In the genomic region with DNA sequence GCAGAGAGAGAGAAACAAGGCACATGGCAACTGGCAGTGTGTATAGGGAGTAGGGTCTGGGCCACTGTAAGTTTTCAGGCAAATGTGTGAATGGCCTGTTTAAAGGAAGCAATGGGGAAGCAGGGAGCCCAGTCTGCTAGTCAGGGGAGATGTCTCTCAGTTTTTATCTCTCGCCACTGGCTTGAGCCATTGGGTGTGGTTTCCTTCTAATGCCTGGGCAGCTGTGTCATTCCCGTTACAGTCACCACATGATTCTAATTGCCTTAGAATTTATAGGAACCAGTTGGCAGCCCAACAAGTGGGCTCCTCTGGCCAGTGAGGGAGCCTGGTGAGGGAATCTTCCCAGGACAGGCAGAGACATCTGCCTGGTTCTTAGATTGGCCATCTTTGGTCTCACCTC, we compare ENCODE assay signal across 13 cellular contexts.
DNase-seq lines count a peak whose midpoint lies in the region; ATAC-seq and TF ChIP-seq lines count a peak whose summit lies in the region.
"Had no signal": no experiment of that assay in that cellular context is flagged by ENCODE, and none has a peak within 500 bp of the region (broad histone marks: within the 10 kb centered on the region; RNA-seq: fewer than 3 reads in every experiment).

No MANE protein-coding gene starts in this region.

- H3K36me3 Mint-ChIP-seq in Calu3 (ENCODE audit: insufficient read depth, unreplicated experiment), result no peaks in the 10 kb centered on the region

- H3K9me3 ChIP-seq in HEK293 (ENCODE audit: control insufficient read depth, insufficient read depth, low read depth, low read length) (no peaks in the 10 kb centered on the region), heart left ventricle (no peaks in the 10 kb centered on the region)

- BruUV-seq in Calu3 (replicated peaks; lab: Mats Ljungman, UMichigan), result no TSS peak

- H3K36me3 ChIP-seq in HEK293 (ENCODE audit: control insufficient read depth in 2 of 2, insufficient read depth in 1 of 2, low read length in 2 of 2), result no peaks in the 10 kb centered on the region
- peaks cover 0 to 16% (median 0%) of the 10 kb centered on the region in 9 donors for H3K36me3 ChIP-seq in heart left ventricle

- no peaks in the 10 kb centered on the region for H3K27me3 Mint-ChIP-seq in Calu3 (ENCODE audit: unreplicated experiment)
- H3K27me3 Mint-ChIP-seq: IgD-negative memory B cell had no signal

- no peaks in the 10 kb centered on the region for H3K9me3 Mint-ChIP-seq in Calu3 (ENCODE audit: low read depth, unreplicated experiment)
- H3K9me3 Mint-ChIP-seq: activated naive CD4-positive, alpha-beta T cell treated with anti-CD3 and anti-CD28 coated beads for 36 hours; CD8-positive, alpha-beta memory T cell; IgD-negative memory B cell had no signal

- 35 to 56% (median 47%) methylated on average over 2 of the region's 2 CpGs for WGBS in heart left ventricle, 4 donors

- H3K4me1 ChIP-seq in HEK293 (ENCODE audit: control insufficient read depth, insufficient read depth, low read length) (no peaks in the 10 kb centered on the region), heart left ventricle (peaks cover 0 to 27% (median 8%) of the 10 kb centered on the region in 12 donors)

- TF ChIP-seq CTCF in AG04449 (IDR thresholded peaks at IDR 0.05; ENCODE audit: insufficient read depth, low read length, missing control alignments) (no peak), HEK293 (tag by site-specific recombination; IDR thresholded peaks at IDR 0.05) (no peak), heart left ventricle (IDR thresholded peaks at IDR 0.05) (no peak), Calu3 (IDR thresholded peaks at IDR 0.05; ENCODE audit: unreplicated experiment) (no peak)

- intact Hi-C loops in heart left ventricle (cut with DNase I) (loop anchor here in 5 of 10 donors (5.0 to 10.0 kb wide), 4 partner anchors 47 to 174 kb away; no protein-coding TSS in a partner anchor), Calu3 (cut with micrococcal nuclease; ENCODE audit: unreplicated experiment) (no loop called here)

- no peaks in the 10 kb centered on the region for H3K27me3 ChIP-seq in heart left ventricle

- peaks cover 9% of the 10 kb centered on the region for H3K4me1 Mint-ChIP-seq in Calu3 (ENCODE audit: low read depth, unreplicated experiment)
- H3K4me1 Mint-ChIP-seq: CD8-positive, alpha-beta memory T cell; IgD-negative memory B cell had no signal

- POLR2A ChIA-PET in AG04449 (lab: Yijun Ruan, JAX) (no interaction called here), HEK293 (lab: Yijun Ruan, JAX) (interaction anchor here (0.6 to 0.7 kb wide), 2 partner anchors 15 to 17 kb away, joined by 3 to 6 read pairs; no protein-coding TSS in a partner anchor)

- CTCF ChIA-PET in AG04449 (lab: Yijun Ruan, JAX), result interaction anchor here (0.6 kb wide), 1 partner anchor 1496 kb away, joined by 3 read pairs; no protein-coding TSS in a partner anchor
- CTCF ChIA-PET in HEK293 (lab: Yijun Ruan, JAX), result interaction anchor here (0.6 to 7.3 kb wide), 3 partner anchors 10 to 77 kb away, joined by 4 to 148 read pairs (median 27); no protein-coding TSS in a partner anchor
- CTCF ChIA-PET in Calu3 (lab: Charles Lee), result interaction anchor here (0.6 kb wide), 1 partner anchor 1432 kb away, joined by 3 read pairs; no protein-coding TSS in a partner anchor

- no peak for TF ChIP-seq POLR2A in heart left ventricle (IDR thresholded peaks at IDR 0.05)

- no peak overlapping the region for H3K4me3 Mint-ChIP-seq in Calu3 (ENCODE audit: low read depth, unreplicated experiment)
- H3K4me3 Mint-ChIP-seq: activated naive CD4-positive, alpha-beta T cell treated with anti-CD3 and anti-CD28 coated beads for 36 hours; CD8-positive, alpha-beta memory T cell; IgD-negative memory B cell had no signal

- H3K4me3 ChIP-seq in AG04449 (ENCODE audit: low read depth, low read length), result no peak overlapping the region
- no peak overlapping the region for H3K4me3 ChIP-seq in HEK293 (ENCODE audit: low read depth, low read length)
- no peak overlapping the region for H3K4me3 ChIP-seq in heart left ventricle

- ATAC-seq in heart left ventricle, result peak in 3 of 4 donors; percentile 1 to 5 (median 2)
- no peak for ATAC-seq in GM21526 (IDR thresholded peaks at IDR 0.05; ENCODE audit: low FRiP score, unreplicated experiment)
- no peak for ATAC-seq in GM18867 (IDR thresholded peaks at IDR 0.05; ENCODE audit: unreplicated experiment)
- no peak for ATAC-seq in HG02678 (IDR thresholded peaks at IDR 0.05; ENCODE audit: unreplicated experiment)
- ATAC-seq: stimulated activated naive CD8-positive, alpha-beta T cell treated with anti-CD3 and anti-CD28 coated beads, Interleukin-15, Interleukin-2, amounts not matched to agents 100 U/mL and 50 U/mL, for 24 hours had no signal

- H3K27ac Mint-ChIP-seq in Calu3 (ENCODE audit: unreplicated experiment), result no peak overlapping the region
- H3K27ac Mint-ChIP-seq: activated naive CD4-positive, alpha-beta T cell treated with anti-CD3 and anti-CD28 coated beads for 36 hours; CD8-positive, alpha-beta memory T cell; IgD-negative memory B cell had no signal

- DNase-seq in AG04449 (ENCODE audit: low read depth, low spot score) (peak; percentile 37), UCSD-AML1 (lab: John Stamatoyannopoulos, UW; ENCODE audit: unreplicated experiment) (peak; percentile 26), heart left ventricle (peak in 1 of 5 donors; percentile 44), Calu3 (no peak)
- DNase-seq: activated naive CD4-positive, alpha-beta T cell treated with anti-CD3 and anti-CD28 coated beads for 36 hours; CD8-positive, alpha-beta memory T cell; NCI-H526 treated with DMSO at 0.1 percent for 48 hours; stimulated activated naive CD8-positive, alpha-beta T cell treated with anti-CD3 and anti-CD28 coated beads, Interleukin-15, Interleukin-2, amounts not matched to agents 100 U/mL and 50 U/mL, for 24 hours had no signal

- H3K27ac ChIP-seq in HEK293 (ENCODE audit: extremely low read depth, low read depth, low read length) (no peak overlapping the region), heart left ventricle (peak overlapping the region in 1 of 12 donors; percentile 11)

TF ChIP-seq in HEK293, 187 proteins besides CTCF, POLR2A, EP300 and RAD21:
- TF ChIP-seq SCRT2 (tag by site-specific recombination; IDR thresholded peaks at IDR 0.05), result peak; percentile 69
- no peak for TF ChIP-seq ZNF155 (tag by site-specific recombination; IDR thresholded peaks at IDR 0.05)

Comparison
In these comparisons a context has a peak if more than half of its experiments do, and no peak if none do; other contexts are left out.
1. ATAC-seq: peak in heart left ventricle (3 of 4); none in GM21526 (single experiment), GM18867 (single experiment) and HG02678 (single experiment).